In the genomic region with DNA sequence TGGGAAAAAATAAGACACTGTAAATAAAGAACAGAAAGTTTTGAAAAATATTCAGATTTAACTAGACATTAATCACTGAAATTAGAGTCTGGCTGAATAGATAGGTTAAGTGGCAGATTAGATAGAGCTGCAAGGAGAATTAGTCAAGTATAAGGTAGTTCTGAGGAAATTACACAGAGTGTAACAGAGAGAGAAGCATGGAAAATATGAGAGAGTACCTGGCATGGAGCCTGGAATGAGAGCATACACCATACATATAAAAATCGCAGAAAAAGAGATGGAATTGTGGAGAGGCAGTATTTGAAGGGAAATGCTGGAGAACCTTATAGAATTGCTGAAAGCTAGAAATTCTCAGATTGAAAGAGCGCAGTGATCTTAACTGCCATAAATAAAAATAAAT, we compare ENCODE assay signal across 1 cellular context.
TF ChIP-seq lines count a peak whose summit lies in the region.

No MANE protein-coding gene starts in this region.

TF ChIP-seq in IMR-90, 13 proteins besides CTCF, POLR2A, EP300 and RAD21:
- no peak for TF ChIP-seq CEBPB (IDR thresholded peaks at IDR 0.05; ENCODE audit: low read depth, low read length)
- TF ChIP-seq CHD1 (IDR thresholded peaks at IDR 0.05; ENCODE audit: low read depth, low read length), result no peak
- no peak for TF ChIP-seq FOS (IDR thresholded peaks at IDR 0.05; ENCODE audit: low read depth, low read length)
- no peak for TF ChIP-seq MXI1 (IDR thresholded peaks at IDR 0.05; ENCODE audit: borderline replicate concordance, low read depth, low read length)
- TF ChIP-seq RCOR1 (IDR thresholded peaks at IDR 0.05; ENCODE audit: insufficient replicate concordance, low read length), result no peak
- TF ChIP-seq MAFK (IDR thresholded peaks at IDR 0.05; ENCODE audit: low read depth, low read length), result no peak
- TF ChIP-seq, protein P1, sequence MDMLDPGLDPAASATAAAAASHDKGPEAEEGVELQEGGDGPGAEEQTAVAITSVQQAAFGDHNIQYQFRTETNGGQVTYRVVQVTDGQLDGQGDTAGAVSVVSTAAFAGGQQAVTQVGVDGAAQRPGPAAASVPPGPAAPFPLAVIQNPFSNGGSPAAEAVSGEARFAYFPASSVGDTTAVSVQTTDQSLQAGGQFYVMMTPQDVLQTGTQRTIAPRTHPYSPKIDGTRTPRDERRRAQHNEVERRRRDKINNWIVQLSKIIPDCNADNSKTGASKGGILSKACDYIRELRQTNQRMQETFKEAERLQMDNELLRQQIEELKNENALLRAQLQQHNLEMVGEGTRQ (IDR thresholded peaks at IDR 0.05; ENCODE audit: low read depth, low read length), result no peak
- TF ChIP-seq, protein P2, sequence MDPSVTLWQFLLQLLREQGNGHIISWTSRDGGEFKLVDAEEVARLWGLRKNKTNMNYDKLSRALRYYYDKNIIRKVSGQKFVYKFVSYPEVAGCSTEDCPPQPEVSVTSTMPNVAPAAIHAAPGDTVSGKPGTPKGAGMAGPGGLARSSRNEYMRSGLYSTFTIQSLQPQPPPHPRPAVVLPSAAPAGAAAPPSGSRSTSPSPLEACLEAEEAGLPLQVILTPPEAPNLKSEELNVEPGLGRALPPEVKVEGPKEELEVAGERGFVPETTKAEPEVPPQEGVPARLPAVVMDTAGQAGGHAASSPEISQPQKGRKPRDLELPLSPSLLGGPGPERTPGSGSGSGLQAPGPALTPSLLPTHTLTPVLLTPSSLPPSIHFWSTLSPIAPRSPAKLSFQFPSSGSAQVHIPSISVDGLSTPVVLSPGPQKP (IDR thresholded peaks at IDR 0.05; ENCODE audit: borderline replicate concordance, low read depth, low read length), result no peak
- no peak for TF ChIP-seq SMC3 (IDR thresholded peaks at IDR 0.05; ENCODE audit: low read depth, low read length)
- TF ChIP-seq NFE2L2 (IDR thresholded peaks at IDR 0.05; ENCODE audit: low read depth, low read length), result no peak
- no peak for TF ChIP-seq MAZ (IDR thresholded peaks at IDR 0.05; ENCODE audit: borderline replicate concordance, low read depth, low read length)
- TF ChIP-seq BHLHE40 (IDR thresholded peaks at IDR 0.05; ENCODE audit: low read depth, low read length), result no peak
- no peak for TF ChIP-seq RFX5 (IDR thresholded peaks at IDR 0.05; ENCODE audit: low read depth, low read length)
